ENCODE assay signal across 31 cellular contexts in the genomic region with DNA sequence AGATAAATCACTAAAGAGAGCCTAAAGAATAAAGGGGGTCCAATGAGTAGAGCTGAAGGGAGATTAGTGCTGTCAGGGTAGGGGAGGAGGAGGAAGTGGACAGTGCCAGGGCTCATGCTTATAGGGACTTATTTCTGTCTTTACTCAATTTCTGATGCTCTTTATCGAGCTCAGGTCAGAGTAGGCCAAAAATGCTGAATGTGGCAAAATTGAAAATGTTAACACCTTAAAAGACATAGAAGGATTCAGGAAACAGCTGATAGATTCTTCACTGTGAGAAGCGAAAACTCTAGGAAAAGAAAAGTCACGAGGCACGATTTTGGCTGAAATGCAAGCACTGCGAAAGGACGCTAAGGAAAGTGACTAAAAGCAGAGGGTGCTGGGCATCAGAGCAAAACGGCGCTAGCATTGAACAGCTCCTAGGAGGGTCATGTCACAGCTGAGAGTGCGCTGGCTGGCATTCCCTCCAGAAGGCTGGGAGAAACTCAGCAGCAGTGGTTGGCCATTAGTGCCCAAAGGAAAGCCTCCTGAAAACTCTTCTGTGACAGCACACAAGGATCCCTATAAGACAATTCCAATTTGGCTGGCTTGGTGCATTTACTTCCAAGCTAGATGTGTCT.
"Had no signal": no experiment of that assay in that cellular context is flagged by ENCODE, and none has a peak within 500 bp of the region (broad histone marks: within the 10 kb centered on the region; RNA-seq: fewer than 3 reads in every experiment).

No MANE protein-coding gene starts in this region.

- DNase-seq: naive thymus-derived CD8-positive, alpha-beta T cell; occipital lobe; ovary; posterior cingulate gyrus; psoas muscle; right cardiac atrium; spleen; stimulated activated CD4-positive, alpha-beta T cell treated with anti-CD3 and anti-CD28 coated beads, Interleukin-12 subunit alpha, Interleukin-12 subunit beta, amount 100 ng/mL, for 4 hours; stimulated activated CD4-positive, alpha-beta T cell treated with anti-CD3 and anti-CD28 coated beads, Interleukin-1b, Interleukin-23, amount 100 ng/mL, for 48 hours; stimulated activated CD4-positive, alpha-beta T cell treated with anti-CD3 and anti-CD28 coated beads, Interleukin-4, amount 100 ng/mL, for 1 hour; stimulated activated CD4-positive, alpha-beta T cell treated with anti-CD3 and anti-CD28 coated beads, Interleukin-4, amount 100 ng/mL, for 4 hours; stimulated activated CD8-positive, alpha-beta memory T cell treated with anti-CD3 and anti-CD28 coated beads, Interleukin-4, amount 100 ng/mL, for 48 hours; stimulated activated naive CD4-positive, alpha-beta T cell; stimulated activated naive CD8-positive, alpha-beta T cell treated with anti-CD3 and anti-CD28 coated beads, Interleukin-15, amount 100 ng/mL, for 72 hours; stimulated activated naive CD8-positive, alpha-beta T cell treated with anti-CD3 and anti-CD28 coated beads, Interleukin-15, Interleukin-2, amounts not matched to agents 100 U/mL and 50 U/mL, for 24 hours; substantia nigra; testis; trophoblast cell; upper lobe of left lung had no signal

- H3K27ac Mint-ChIP-seq: naive thymus-derived CD8-positive, alpha-beta T cell; natural killer cell treated with Interleukin-12 subunit alpha and Interleukin-12 subunit beta and Interleukin-15 and Interleukin-18, amount 100 ng/mL, for 72 hours; neural progenitor cell; progenitor cell of endocrine pancreas; stimulated activated memory B cell treated with anti-CD40 and anti-IgM and Interleukin-4, amounts not matched to agents 10 μg/mL and 1 μg/mL and 100 μg/mL, for 72 hours; stimulated activated naive CD8-positive, alpha-beta T cell treated with anti-CD3 and anti-CD28 coated beads, Interleukin-15, amount 100 ng/mL, for 72 hours had no signal

- H3K4me3 ChIP-seq: neural progenitor cell, ovary, psoas muscle, skin epidermis, smooth muscle cell, spleen, suprapubic skin, testis, tibial nerve, upper lobe of left lung, vagina had no signal

- H3K36me3 Mint-ChIP-seq: naive thymus-derived CD8-positive, alpha-beta T cell; natural killer cell treated with Interleukin-12 subunit alpha and Interleukin-12 subunit beta and Interleukin-15 and Interleukin-18, amount 100 ng/mL, for 72 hours; neural progenitor cell; stimulated activated memory B cell treated with anti-CD40 and anti-IgM and Interleukin-4, amounts not matched to agents 10 μg/mL and 1 μg/mL and 100 μg/mL, for 72 hours had no signal

- H3K79me2 ChIP-seq: parathyroid adenoma had no signal

- ATAC-seq: naive thymus-derived CD8-positive, alpha-beta T cell; natural killer cell treated with Interleukin-12 subunit alpha and Interleukin-12 subunit beta and Interleukin-15 and Interleukin-18, amount 100 ng/mL, for 72 hours; psoas muscle; right cardiac atrium; sciatic nerve; stimulated activated memory B cell treated with anti-CD40 and anti-IgM and Interleukin-4, amounts not matched to agents 10 μg/mL and 1 μg/mL and 100 μg/mL, for 72 hours; stimulated activated naive CD8-positive, alpha-beta T cell treated with anti-CD3 and anti-CD28 coated beads, Interleukin-15, amount 100 ng/mL, for 72 hours; stimulated activated naive CD8-positive, alpha-beta T cell treated with anti-CD3 and anti-CD28 coated beads, Interleukin-15, Interleukin-2, amounts not matched to agents 100 U/mL and 50 U/mL, for 24 hours had no signal

- H2AFZ ChIP-seq: neural progenitor cell, parathyroid adenoma had no signal

- H3K27ac ChIP-seq: neural progenitor cell, ovary, parathyroid adenoma, psoas muscle, skin epidermis, spleen, suprapubic skin, testis, tibial nerve, upper lobe of left lung, vagina had no signal

- H3K27me3 Mint-ChIP-seq: naive thymus-derived CD8-positive, alpha-beta T cell; progenitor cell of endocrine pancreas; stimulated activated memory B cell treated with anti-CD40 and anti-IgM and Interleukin-4, amounts not matched to agents 10 μg/mL and 1 μg/mL and 100 μg/mL, for 72 hours; stimulated activated naive CD8-positive, alpha-beta T cell treated with anti-CD3 and anti-CD28 coated beads, Interleukin-15, amount 100 ng/mL, for 72 hours had no signal

- H3K9ac ChIP-seq: neural progenitor cell, parathyroid adenoma had no signal

- H3K4me3 Mint-ChIP-seq: naive thymus-derived CD8-positive, alpha-beta T cell; natural killer cell treated with Interleukin-12 subunit alpha and Interleukin-12 subunit beta and Interleukin-15 and Interleukin-18, amount 100 ng/mL, for 72 hours; neural progenitor cell; stimulated activated memory B cell treated with anti-CD40 and anti-IgM and Interleukin-4, amounts not matched to agents 10 μg/mL and 1 μg/mL and 100 μg/mL, for 72 hours; stimulated activated naive CD8-positive, alpha-beta T cell treated with anti-CD3 and anti-CD28 coated beads, Interleukin-15, amount 100 ng/mL, for 72 hours had no signal

- H3K9me3 Mint-ChIP-seq: naive thymus-derived CD8-positive, alpha-beta T cell; natural killer cell treated with Interleukin-12 subunit alpha and Interleukin-12 subunit beta and Interleukin-15 and Interleukin-18, amount 100 ng/mL, for 72 hours; neural progenitor cell; stimulated activated memory B cell treated with anti-CD40 and anti-IgM and Interleukin-4, amounts not matched to agents 10 μg/mL and 1 μg/mL and 100 μg/mL, for 72 hours; stimulated activated naive CD8-positive, alpha-beta T cell treated with anti-CD3 and anti-CD28 coated beads, Interleukin-15, amount 100 ng/mL, for 72 hours had no signal

- H3K4me1 ChIP-seq: neural progenitor cell, parathyroid adenoma, psoas muscle, spleen, suprapubic skin, testis, tibial nerve, upper lobe of left lung, vagina had no signal

- H3K36me3 ChIP-seq: neural progenitor cell, ovary, spleen, suprapubic skin, tibial nerve, upper lobe of left lung, vagina had no signal

- H3K27me3 ChIP-seq: neural progenitor cell, ovary, spleen, suprapubic skin, testis, tibial nerve, upper lobe of left lung, vagina had no signal

- H3K4me2 ChIP-seq: neural progenitor cell, smooth muscle cell had no signal

- H3K9me3 ChIP-seq: ovary, psoas muscle, spleen, suprapubic skin, testis, tibial nerve, upper lobe of left lung, vagina had no signal

- H3K4me1 Mint-ChIP-seq: naive thymus-derived CD8-positive, alpha-beta T cell; stimulated activated memory B cell treated with anti-CD40 and anti-IgM and Interleukin-4, amounts not matched to agents 10 μg/mL and 1 μg/mL and 100 μg/mL, for 72 hours; stimulated activated naive CD8-positive, alpha-beta T cell treated with anti-CD3 and anti-CD28 coated beads, Interleukin-15, amount 100 ng/mL, for 72 hours had no signal

- FAIRE-seq: urothelium cell line had no signal
